ENCODE assay signal across 19 cellular contexts in genomic region chr9:116286287-116286686, GRCh38.
A peak's percentile ranks its signal among the peaks of the same experiment; 100 is the strongest.
DNase-seq lines count a peak whose midpoint lies in the region; ATAC-seq, FAIRE-seq and TF ChIP-seq lines count a peak whose summit lies in the region.
"Had no signal": no experiment of that assay in that cellular context is flagged by ENCODE, and none has a peak within 500 bp of the region (broad histone marks: within the 10 kb centered on the region; RNA-seq: fewer than 3 reads in every experiment).

No MANE protein-coding gene starts in this region.

- H3K4me2 ChIP-seq in H1 (ENCODE audit: insufficient read depth in 1 of 2, low read depth in 2 of 2, low read length in 2 of 2), result peak overlapping the region; percentile 18 to 56
- H3K4me2 ChIP-seq in neural progenitor cell, result peak overlapping the region; percentile 59

- no peak overlapping the region for H2AK5ac ChIP-seq in H1 (ENCODE audit: low read depth, low read length)

- TF ChIP-seq CTCF in H1 (IDR thresholded peaks at IDR 0.05; ENCODE audit: control extremely low read depth in 1 of 3, insufficient read depth in 1 of 3, low read depth in 1 of 3, low read length in 3 of 3) (no peak), neural progenitor cell (IDR thresholded peaks at IDR 0.05) (no peak)

- H3K18ac ChIP-seq in H1 (ENCODE audit: extremely low read depth, low read length), result no peak overlapping the region

- no peaks in the 10 kb centered on the region for H3K36me3 Mint-ChIP-seq in neural progenitor cell
- H3K36me3 Mint-ChIP-seq: brain, natural killer cell had no signal

- H3K4me3 ChIP-seq in HAP-1, result no peak overlapping the region
- peak overlapping the region in 1 of 4 experiments; percentile 42; a peak in 4 of 8 replicates for H3K4me3 ChIP-seq in H1 (ENCODE audit: extremely low read depth in 1 of 4, insufficient read depth in 2 of 4, low read depth in 3 of 4, low read length in 4 of 4)
- H3K4me3 ChIP-seq in neural progenitor cell, result peak overlapping the region; percentile 11
- H3K4me3 ChIP-seq: left lung, MG63 had no signal

- H4K20me1 ChIP-seq in H1 (replicated peaks in 1 of 2; ENCODE audit: control insufficient read depth in 1 of 2, insufficient read depth in 2 of 2, low read length in 2 of 2) (no peaks in the 10 kb centered on the region), neural progenitor cell (ENCODE audit: low read depth) (peaks cover 23% of the 10 kb centered on the region)

- ATAC-seq in GM19324 (IDR thresholded peaks at IDR 0.05; ENCODE audit: low FRiP score, unreplicated experiment) (no peak), GM18511 (IDR thresholded peaks at IDR 0.05; ENCODE audit: unreplicated experiment) (no peak)
- ATAC-seq: left lung, natural killer cell had no signal

- peak; percentile 96 for FAIRE-seq in H1 (lab: Jason Lieb, UNC)
- FAIRE-seq: frontal cortex had no signal

- H3K27me3 Mint-ChIP-seq in neural progenitor cell (ENCODE audit: insufficient read depth, low read depth), result peaks cover 15% of the 10 kb centered on the region
- H3K27me3 Mint-ChIP-seq: activated CD4-positive, alpha-beta memory T cell treated with anti-CD3 and anti-CD28 coated beads, Interleukin-2, amount 10 ng/mL, durations not matched to agents 7 days and 5 days had no signal

- H2BK5ac ChIP-seq in H1 (ENCODE audit: low read depth, low read length), result no peak overlapping the region

- H3K4me1 ChIP-seq in HAP-1 (peaks cover 6% of the 10 kb centered on the region), H1 (replicated peaks in 1 of 4; ENCODE audit: control insufficient read depth in 3 of 4, insufficient read depth in 4 of 4, low read length in 3 of 4) (peaks cover 2 to 27% (median 16%) of the 10 kb centered on the region in 4 experiments; a peak in 6 of 7 replicates), neural progenitor cell (peaks cover 41% of the 10 kb centered on the region)
- H3K4me1 ChIP-seq: left lung had no signal

- TF ChIP-seq POLR2A in H1 (IDR thresholded peaks at IDR 0.05; ENCODE audit: control extremely low read depth in 1 of 2, low read depth in 2 of 2, low read length in 2 of 2), result no peak

- no peak overlapping the region for H2BK12ac ChIP-seq in H1 (ENCODE audit: low read depth, low read length)

- peaks cover 45% of the 10 kb centered on the region for H3K27me3 ChIP-seq in HAP-1 (ENCODE audit: low read depth)
- H3K27me3 ChIP-seq in H1 (replicated peaks in 1 of 4; ENCODE audit: control insufficient read depth in 3 of 4, extremely low read depth in 1 of 4, insufficient read depth in 3 of 4, low read length in 3 of 4), result peaks cover 4 to 46% (median 35%) of the 10 kb centered on the region in 4 experiments
- H3K27me3 ChIP-seq in neural progenitor cell, result peaks cover 71% of the 10 kb centered on the region
- H3K27me3 ChIP-seq: left lung, MG63 had no signal

- H3K36me3 ChIP-seq in HAP-1 (replicated peaks), result no peaks in the 10 kb centered on the region
- no peaks in the 10 kb centered on the region for H3K36me3 ChIP-seq in H1 (ENCODE audit: control insufficient read depth in 2 of 4, insufficient read depth in 4 of 4, low read length in 3 of 4)
- no peaks in the 10 kb centered on the region for H3K36me3 ChIP-seq in neural progenitor cell
- H3K36me3 ChIP-seq: left lung, MG63 had no signal

- H3K9me3 ChIP-seq in HAP-1 (no peaks in the 10 kb centered on the region), H1 (ENCODE audit: insufficient read depth in 2 of 2, low read depth in 1 of 2, low read length in 1 of 2) (no peaks in the 10 kb centered on the region), neural progenitor cell (ENCODE audit: low read depth) (no peaks in the 10 kb centered on the region)
- H3K9me3 ChIP-seq: left lung, MG63 had no signal

- peak in 1 of 2 experiments; percentile 95; a peak in 1 of 3 replicates for TF ChIP-seq EP300 in H1 (IDR thresholded peaks at IDR 0.05; ENCODE audit: borderline replicate concordance in 1 of 2, low read depth in 2 of 2, low read length in 2 of 2)

- peak overlapping the region; percentile 67 for H3K4me3 Mint-ChIP-seq in neural progenitor cell
- H3K4me3 Mint-ChIP-seq: activated CD4-positive, alpha-beta memory T cell treated with anti-CD3 and anti-CD28 coated beads, Interleukin-2, amount 10 ng/mL, durations not matched to agents 7 days and 5 days; natural killer cell; stimulated activated naive CD8-positive, alpha-beta T cell treated with anti-CD3 and anti-CD28 coated beads, Interleukin-15, Interleukin-2, amounts not matched to agents 100 ng/mL and 50 ng/mL, for 24 hours had no signal

- H3K56ac ChIP-seq in H1 (replicated peaks; ENCODE audit: insufficient read length, low read depth, low read length), result no peak overlapping the region

- no peaks in the 10 kb centered on the region for H3K9me3 Mint-ChIP-seq in neural progenitor cell
- H3K9me3 Mint-ChIP-seq: activated CD4-positive, alpha-beta memory T cell treated with anti-CD3 and anti-CD28 coated beads, Interleukin-2, amount 10 ng/mL, durations not matched to agents 7 days and 5 days; activated T-helper 2 cell treated with anti-CD3 and anti-CD28 coated beads, Interferon-gamma antibody, Interleukin-2, Interleukin-4, amounts not matched to agents 10 μg/mL and 5 μg/mL and 100 μg/mL, durations not matched to agents 14 hours and 24 hours and 36 hours; brain had no signal

- DNase-seq in HAP-1 (ENCODE audit: low spot score in 2 of 2), result peak; percentile 71 to 95
- peak; percentile 89 for DNase-seq in NCI-H2081 treated with DMSO at 0.1 percent for 48 hours (lab: John Stamatoyannopoulos, UW)
- DNase-seq in H1 (ENCODE audit: low read depth in 1 of 2, low spot score in 2 of 2), result peak; percentile 68 to 73
- DNase-seq in neural progenitor cell (ENCODE audit: low spot score), result peak; percentile 89
- DNase-seq in LoVo (ENCODE audit: low spot score), result no peak
- DNase-seq in glomerular visceral epithelial cell (ENCODE audit: extremely low spot score), result no peak
- DNase-seq: activated CD4-positive, alpha-beta memory T cell treated with anti-CD3 and anti-CD28 coated beads, Interleukin-2, amount 10 ng/mL, durations not matched to agents 7 days and 5 days; effector CD4-positive, alpha-beta T cell; left lung; MG63; natural killer cell; T1000 had no signal

- no peak overlapping the region for H4K5ac ChIP-seq in H1 (ENCODE audit: insufficient read length, low read depth, low read length)

- POLR2A ChIA-PET in H1 (lab: Charles Lee; ENCODE audit: partially characterized antibody), result interaction anchor here (0.9 to 2.6 kb wide), 4 partner anchors 10 to 47 kb away, joined by 3 to 10 read pairs (median 6); no protein-coding TSS in a partner anchor

- no peak overlapping the region for H2BK15ac ChIP-seq in H1 (ENCODE audit: low read length)

- no peak overlapping the region for H2BK120ac ChIP-seq in H1 (replicated peaks; ENCODE audit: low read depth, low read length)

- H4K91ac ChIP-seq in H1 (replicated peaks; ENCODE audit: insufficient read length, low read length), result no peak overlapping the region

- no peaks in the 10 kb centered on the region for H3K79me1 ChIP-seq in H1 (ENCODE audit: low read depth, low read length)

- peaks cover 48% of the 10 kb centered on the region for H3K4me1 Mint-ChIP-seq in neural progenitor cell
- H3K4me1 Mint-ChIP-seq: activated CD4-positive, alpha-beta memory T cell treated with anti-CD3 and anti-CD28 coated beads, Interleukin-2, amount 10 ng/mL, durations not matched to agents 7 days and 5 days; natural killer cell had no signal

- H2BK20ac ChIP-seq in H1 (ENCODE audit: low read length), result no peak overlapping the region

- no peak overlapping the region for H2AFZ ChIP-seq in H1 (ENCODE audit: low read length)
- H2AFZ ChIP-seq in neural progenitor cell (replicated peaks), result no peak overlapping the region

- H3K14ac ChIP-seq in H1 (ENCODE audit: insufficient read length), result no peak overlapping the region

- H3K27ac Mint-ChIP-seq in neural progenitor cell, result no peak overlapping the region
- H3K27ac Mint-ChIP-seq: activated CD4-positive, alpha-beta memory T cell treated with anti-CD3 and anti-CD28 coated beads, Interleukin-2, amount 10 ng/mL, durations not matched to agents 7 days and 5 days; activated T-helper 2 cell treated with anti-CD3 and anti-CD28 coated beads, Interferon-gamma antibody, Interleukin-2, Interleukin-4, amounts not matched to agents 10 μg/mL and 5 μg/mL and 100 μg/mL, durations not matched to agents 14 hours and 24 hours and 36 hours; brain; natural killer cell; stimulated activated naive CD8-positive, alpha-beta T cell treated with anti-CD3 and anti-CD28 coated beads, Interleukin-15, Interleukin-2, amounts not matched to agents 100 ng/mL and 50 ng/mL, for 24 hours had no signal

- in situ Hi-C loops in HAP-1 (cut with MboI; ENCODE audit: low sequenced_read_pairs), result no loop called here

- H4K8ac ChIP-seq in H1 (ENCODE audit: extremely low read depth, insufficient read depth, low read length), result no peak overlapping the region

- H3K27ac ChIP-seq in H1 (ENCODE audit: low read depth, low read length) (no peak overlapping the region), neural progenitor cell (no peak overlapping the region)
- H3K27ac ChIP-seq: HL-60, left lung had no signal

- no peak overlapping the region for H3K4ac ChIP-seq in H1 (replicated peaks; ENCODE audit: insufficient read length, low read depth, low read length)

- CTCF ChIA-PET in H1 (lab: Charles Lee; ENCODE audit: partially characterized antibody), result interaction anchor here (0.6 to 2.9 kb wide), 21 partner anchors 9 to 693 kb away, joined by 3 to 13 read pairs (median 5); partner anchors contain the start of gene PAPPA

- WGBS in H1 (ENCODE audit: extremely low coverage in 1 of 2, insufficient coverage in 1 of 2, insufficient read length in 1 of 2, insufficient replicate concordance in 2 of 2, low coverage in 1 of 2, low lambda C conversion rate in 2 of 2, missing lambda C conversion rate in 1 of 2), 2 experiments, result 1% methylated on average over 9 of the region's 9 CpGs; no CpG with 5 or more reads in 1 of the 2 experiments

- no peak overlapping the region for H3K23ac ChIP-seq in H1 (ENCODE audit: insufficient read length)

- no peaks in the 10 kb centered on the region for H3K23me2 ChIP-seq in H1 (ENCODE audit: low read depth, low read length)

- peaks cover 47% of the 10 kb centered on the region for H3F3A ChIP-seq in neural progenitor cell (ENCODE audit: low read depth)

- H3K79me2 ChIP-seq in H1 (ENCODE audit: control insufficient read depth in 1 of 2, insufficient read depth in 2 of 2, low read length in 2 of 2) (no peaks in the 10 kb centered on the region), neural progenitor cell (ENCODE audit: low read depth) (no peaks in the 10 kb centered on the region)

- TF ChIP-seq RAD21 in H1 (IDR thresholded peaks at IDR 0.05 in 1 of 2, conservative IDR thresholded peaks at IDR 0.05 in 1 of 2; ENCODE audit: low read depth in 2 of 2, low read length in 2 of 2), result peak in 1 of 2 experiments; percentile 8; a peak in 1 of 4 replicates

- no peak overlapping the region for H3K9ac ChIP-seq in H1 (replicated peaks in 1 of 4; ENCODE audit: extremely low read depth in 1 of 4, low read depth in 3 of 4, low read length in 3 of 4)
- no peak overlapping the region for H3K9ac ChIP-seq in neural progenitor cell

TF ChIP-seq in H1, 55 proteins besides CTCF, POLR2A, EP300 and RAD21 (continues in another document):
- TF ChIP-seq HDAC2 (IDR thresholded peaks at IDR 0.05; ENCODE audit: borderline replicate concordance in 1 of 2, low read depth in 2 of 2, low read length in 2 of 2) (peak in 1 of 2 experiments; percentile 96; a peak in 2 of 4 replicates), TAF1 (IDR thresholded peaks at IDR 0.05; ENCODE audit: low read depth, low read length) (no peak), FOSL1 (IDR thresholded peaks at IDR 0.05; ENCODE audit: insufficient read depth, low read depth, low read length) (no peak)

Comparison
In these comparisons a context has a peak if more than half of its experiments do, and no peak if none do; other contexts are left out.
1. DNase-seq: peak in HAP-1 (2 of 2), NCI-H2081 treated with DMSO at 0.1 percent for 48 hours (single experiment), H1 (2 of 2) and neural progenitor cell (single experiment); none in LoVo (single experiment) and glomerular visceral epithelial cell (single experiment).